Comparison of ENCODE assay signal across 19 cellular contexts in genomic region chr2:52222128-52222527, GRCh38.
DNase-seq lines count a peak whose midpoint lies in the region; ATAC-seq and TF ChIP-seq lines count a peak whose summit lies in the region.
"Had no signal": no experiment of that assay in that cellular context is flagged by ENCODE, and none has a peak within 500 bp of the region (broad histone marks: within the 10 kb centered on the region; RNA-seq: fewer than 3 reads in every experiment).

No MANE protein-coding gene starts in this region.

- H3K27ac Mint-ChIP-seq in Calu3 (ENCODE audit: unreplicated experiment) = no peak overlapping the region
- H3K27ac Mint-ChIP-seq: CD8-positive, alpha-beta memory T cell had no signal

- peaks cover 11% of the 10 kb centered on the region for H3K9me3 Mint-ChIP-seq in Calu3 (ENCODE audit: low read depth, unreplicated experiment)

- H3K4me3 Mint-ChIP-seq in Calu3 (ENCODE audit: low read depth, unreplicated experiment) = no peak overlapping the region
- H3K4me3 Mint-ChIP-seq: CD8-positive, alpha-beta memory T cell had no signal

- H3K4me1 Mint-ChIP-seq in Calu3 (ENCODE audit: low read depth, unreplicated experiment) = no peaks in the 10 kb centered on the region
- H3K4me1 Mint-ChIP-seq: CD8-positive, alpha-beta memory T cell had no signal

- DNase-seq in A172 (ENCODE audit: low spot score) (peak; percentile 57), H4 (ENCODE audit: low spot score) (peak; percentile 4), SHP77 (lab: John Stamatoyannopoulos, UW) (peak; percentile 38 to 41), fibroblast of villous mesenchyme (ENCODE audit: low read depth) (peak; percentile 1), SW 1271 (lab: John Stamatoyannopoulos, UW) (no peak), Calu3 (no peak)
- DNase-seq: activated naive CD4-positive, alpha-beta T cell treated with Interleukin-2 at 50 U/mL for 16 hours; body of pancreas; CD8-positive, alpha-beta memory T cell; dorsolateral prefrontal cortex; erythroblast; mucosa of descending colon; NCI-H1105; right cardiac atrium; stimulated activated CD4-positive, alpha-beta T cell treated with anti-CD3 and anti-CD28 coated beads, Interleukin-2, amount 100 ng/mL, for 24 hours had no signal

- H3K36me3 Mint-ChIP-seq in Calu3 (ENCODE audit: insufficient read depth, unreplicated experiment) = no peaks in the 10 kb centered on the region
- H3K36me3 Mint-ChIP-seq: CD8-positive, alpha-beta memory T cell had no signal

- no peaks in the 10 kb centered on the region for H3K27me3 Mint-ChIP-seq in Calu3 (ENCODE audit: unreplicated experiment)
- H3K27me3 Mint-ChIP-seq: CD8-positive, alpha-beta memory T cell had no signal

- CTCF ChIA-PET in Calu3 (lab: Charles Lee) = no interaction called here

- no peak for TF ChIP-seq CTCF in fibroblast of villous mesenchyme (IDR thresholded peaks at IDR 0.05; ENCODE audit: insufficient read depth, low read depth, low read length)
- no peak for TF ChIP-seq CTCF in Calu3 (IDR thresholded peaks at IDR 0.05; ENCODE audit: unreplicated experiment)

- no peak overlapping the region for H3K4me3 ChIP-seq in fibroblast of villous mesenchyme (ENCODE audit: low read depth, low read length)
- H3K4me3 ChIP-seq: body of pancreas, dorsolateral prefrontal cortex, K562, mucosa of descending colon, vagina had no signal

- intact Hi-C loops in Calu3 (cut with micrococcal nuclease; ENCODE audit: unreplicated experiment) = no loop called here

- no TSS peak for BruUV-seq in Calu3 (replicated peaks; lab: Mats Ljungman, UMichigan)

- ATAC-seq in GM21576 (IDR thresholded peaks at IDR 0.05; ENCODE audit: unreplicated experiment) = no peak
- ATAC-seq in HG02852 (IDR thresholded peaks at IDR 0.05; ENCODE audit: unreplicated experiment) = no peak
- ATAC-seq: body of pancreas, K562, mucosa of descending colon, right cardiac atrium had no signal

Comparison
In these comparisons a context has a peak if more than half of its experiments do, and no peak if none do; other contexts are left out.
1. DNase-seq: peak in A172 (single experiment), H4 (single experiment), SHP77 (2 of 2) and fibroblast of villous mesenchyme (single experiment); none in SW 1271 (0 of 2) and Calu3 (single experiment).